13 cellular contexts compared by ENCODE assay signal in the genomic region with DNA sequence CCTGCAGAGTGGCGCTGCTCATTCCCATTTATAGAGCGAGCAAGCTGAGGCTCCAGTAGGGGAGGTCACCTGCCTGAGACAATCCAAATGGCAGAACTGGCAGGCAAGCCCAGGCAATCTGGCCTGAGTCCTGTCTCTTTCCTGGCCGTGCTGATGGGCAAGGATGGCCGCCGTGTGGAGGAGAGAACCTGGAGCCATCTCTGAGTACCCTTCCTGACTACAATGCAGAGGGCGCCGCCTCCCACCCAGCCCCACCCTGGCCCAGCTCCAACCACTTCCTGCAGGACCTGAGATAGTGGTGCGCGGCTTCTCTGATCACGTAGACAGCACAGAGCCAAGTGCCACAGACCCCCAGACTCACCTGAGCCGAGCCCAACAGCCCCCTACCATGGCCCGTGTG. TPM values are rescaled to one million over a fixed set of nuclear protein-coding genes. Genes with fewer than 3 reads are reported as not detected.
DNase-seq lines count a peak whose midpoint lies in the region; ATAC-seq and TF ChIP-seq lines count a peak whose summit lies in the region.
"Had no signal": no experiment of that assay in that cellular context is flagged by ENCODE, and none has a peak within 500 bp of the region (broad histone marks: within the 10 kb centered on the region; RNA-seq: fewer than 3 reads in every experiment).

No MANE protein-coding gene starts in this region.

- no peak for TF ChIP-seq EP300 in tibial nerve (IDR thresholded peaks at IDR 0.05)

- peaks cover 31% of the 10 kb centered on the region for H3K36me3 Mint-ChIP-seq in activated T-helper 2 cell treated with anti-CD3 and anti-CD28 coated beads, Interferon-gamma antibody, Interleukin-2, Interleukin-4, amounts not matched to agents 10 μg/mL and 5 μg/mL and 100 μg/mL, durations not matched to agents 14 hours and 24 hours and 36 hours (ENCODE audit: low read depth)

- H3K27me3 ChIP-seq in heart left ventricle (no peaks in the 10 kb centered on the region), lung (ENCODE audit: control insufficient read depth, insufficient read depth) (no peaks in the 10 kb centered on the region), tibial nerve (no peaks in the 10 kb centered on the region)
- H3K27me3 ChIP-seq: cardiac muscle cell, neural progenitor cell had no signal

- peak overlapping the region; percentile 56 for H3K27ac Mint-ChIP-seq in activated T-helper 2 cell treated with anti-CD3 and anti-CD28 coated beads, Interferon-gamma antibody, Interleukin-2, Interleukin-4, amounts not matched to agents 10 μg/mL and 5 μg/mL and 100 μg/mL, durations not matched to agents 14 hours and 24 hours and 36 hours
- H3K27ac Mint-ChIP-seq: neural progenitor cell had no signal

- ATAC-seq in heart left ventricle (peak in 1 of 4 donors; percentile 15), left cardiac atrium (no peak), lung (ENCODE audit: insufficient read depth, low FRiP score) (no peak)

- peak overlapping the region; percentile 27 for H3K4me3 Mint-ChIP-seq in activated T-helper 2 cell treated with anti-CD3 and anti-CD28 coated beads, Interferon-gamma antibody, Interleukin-2, Interleukin-4, amounts not matched to agents 10 μg/mL and 5 μg/mL and 100 μg/mL, durations not matched to agents 14 hours and 24 hours and 36 hours (ENCODE audit: low read depth)
- H3K4me3 Mint-ChIP-seq: neural progenitor cell had no signal

- H3K9me3 Mint-ChIP-seq in activated T-helper 2 cell treated with anti-CD3 and anti-CD28 coated beads, Interferon-gamma antibody, Interleukin-2, Interleukin-4, amounts not matched to agents 10 μg/mL and 5 μg/mL and 100 μg/mL, durations not matched to agents 14 hours and 24 hours and 36 hours: no peaks in the 10 kb centered on the region
- H3K9me3 Mint-ChIP-seq: neural progenitor cell had no signal

- TF ChIP-seq CTCF in heart left ventricle (IDR thresholded peaks at IDR 0.05): no peak
- TF ChIP-seq CTCF in lung (IDR thresholded peaks at IDR 0.05; ENCODE audit: control extremely low read depth, extremely low read depth): no peak
- no peak for TF ChIP-seq CTCF in tibial nerve (IDR thresholded peaks at IDR 0.05)

- DNase-seq in heart left ventricle (no peak), left cardiac atrium (no peak), lung (ENCODE audit: low spot score) (no peak), tibial nerve (ENCODE audit: low spot score in 2 of 2) (no peak), NCI-H146 (lab: John Stamatoyannopoulos, UW) (no peak), NCI-H1436 treated with DMSO at 0.1 percent for 48 hours (lab: John Stamatoyannopoulos, UW) (no peak), NCI-H1694 (lab: John Stamatoyannopoulos, UW) (no peak)
- DNase-seq in activated T-helper 2 cell treated with anti-CD3 and anti-CD28 coated beads, Interferon-gamma antibody, Interleukin-2, Interleukin-4, amounts not matched to agents 10 μg/mL and 5 μg/mL and 100 μg/mL, durations not matched to agents 14 hours and 24 hours and 36 hours (ENCODE audit: low spot score): no peak
- DNase-seq: glutamatergic neuron; MM.1S; NK-92 treated with Interleukin-12 subunit alpha and Interleukin-12 subunit beta, amount 100 ng/mL, for 24 hours had no signal

- TF ChIP-seq POLR2A in heart left ventricle (IDR thresholded peaks at IDR 0.05): no peak
- TF ChIP-seq POLR2A in tibial nerve (IDR thresholded peaks at IDR 0.05): no peak

- intact Hi-C loops in heart left ventricle (cut with DNase I): loop anchor here in 2 of 10 donors (5.0 kb wide), 2 partner anchors 66 to 216 kb away; a partner anchor contains a TSS
- intact Hi-C loops in left cardiac atrium (cut with DNase I): loop anchor here in 1 of 2 donors (10.0 kb wide), 1 partner anchor 214 kb away; no protein-coding TSS in a partner anchor
- intact Hi-C loops in activated T-helper 2 cell treated with anti-CD3 and anti-CD28 coated beads, Interferon-gamma antibody, Interleukin-2, Interleukin-4, amounts not matched to agents 10 μg/mL and 5 μg/mL and 100 μg/mL, durations not matched to agents 14 hours and 24 hours and 36 hours (cut with micrococcal nuclease): no loop called here

- WGBS in heart left ventricle, 4 donors: 52 to 66% (median 59%) methylated on average over 10 to 12 of the region's 12 CpGs
- WGBS in lung, 2 donors: 50 to 55% methylated on average over 12 of the region's 12 CpGs
- 75 to 82% methylated on average over 9 to 10 of the region's 12 CpGs for WGBS in tibial nerve, 2 donors

- peak overlapping the region in 9 of 12 donors; percentile 14 to 40 (median 25) for H3K4me3 ChIP-seq in heart left ventricle
- no peak overlapping the region for H3K4me3 ChIP-seq in lung
- H3K4me3 ChIP-seq in tibial nerve: no peak overlapping the region
- H3K4me3 ChIP-seq: cardiac muscle cell, neural progenitor cell had no signal

- peaks cover 5 to 64% (median 40%) of the 10 kb centered on the region in 12 donors for H3K4me1 ChIP-seq in heart left ventricle
- H3K4me1 ChIP-seq in lung (ENCODE audit: control insufficient read depth in 2 of 2, insufficient read depth in 2 of 2, low read length in 2 of 2): peaks cover 6 to 24% of the 10 kb centered on the region in 2 donors
- peaks cover 0 to 35% (median 15%) of the 10 kb centered on the region in 4 donors for H3K4me1 ChIP-seq in tibial nerve

- peak overlapping the region; percentile 59 to 92 (median 81) for H3K27ac ChIP-seq in heart left ventricle
- H3K27ac ChIP-seq in lung (ENCODE audit: low read depth in 1 of 2, low read length in 1 of 2): peak overlapping the region; percentile 83 to 86
- peak overlapping the region in 3 of 4 donors; percentile 29 to 36 (median 34) for H3K27ac ChIP-seq in tibial nerve
- H3K27ac ChIP-seq: neural progenitor cell had no signal

- H3K9me3 ChIP-seq in heart left ventricle (no peaks in the 10 kb centered on the region), lung (ENCODE audit: control insufficient read depth in 2 of 2, insufficient read depth in 1 of 2, low read length in 1 of 2) (no peaks in the 10 kb centered on the region), tibial nerve (no peaks in the 10 kb centered on the region)

- H3K27me3 Mint-ChIP-seq in activated T-helper 2 cell treated with anti-CD3 and anti-CD28 coated beads, Interferon-gamma antibody, Interleukin-2, Interleukin-4, amounts not matched to agents 10 μg/mL and 5 μg/mL and 100 μg/mL, durations not matched to agents 14 hours and 24 hours and 36 hours (ENCODE audit: low read depth): no peaks in the 10 kb centered on the region

- peaks cover 53% of the 10 kb centered on the region for H3K4me1 Mint-ChIP-seq in activated T-helper 2 cell treated with anti-CD3 and anti-CD28 coated beads, Interferon-gamma antibody, Interleukin-2, Interleukin-4, amounts not matched to agents 10 μg/mL and 5 μg/mL and 100 μg/mL, durations not matched to agents 14 hours and 24 hours and 36 hours (ENCODE audit: low read depth)

- peaks cover 0 to 26% (median 24%) of the 10 kb centered on the region in 9 donors for H3K36me3 ChIP-seq in heart left ventricle
- peaks cover 6 to 19% of the 10 kb centered on the region in 2 donors for H3K36me3 ChIP-seq in lung (ENCODE audit: control insufficient read depth in 2 of 2, insufficient read depth in 2 of 2, low read length in 2 of 2)
- H3K36me3 ChIP-seq in tibial nerve: peaks cover 0 to 31% (median 0%) of the 10 kb centered on the region in 3 donors
- H3K36me3 ChIP-seq: neural progenitor cell had no signal

RNA-seq across cellular contexts. Expression of a gene that starts 7.0 kb away (rescaled TPM):
- under 1 TPM in 8 of 9 donors, not detected in 1; 0.12 to 0.65 (median 0.29) TPM for total RNA-seq in heart left ventricle
- polyA plus RNA-seq in heart left ventricle: under 1 TPM; 0.04 to 0.23 TPM
- under 1 TPM in 1 of 2 donors, not detected in 1; 0.29 TPM for total RNA-seq in left cardiac atrium
- total RNA-seq in activated T-helper 2 cell treated with anti-CD3 and anti-CD28 coated beads, Interferon-gamma antibody, Interleukin-2, Interleukin-4, amounts not matched to agents 10 μg/mL and 5 μg/mL and 100 μg/mL, durations not matched to agents 14 hours and 24 hours and 36 hours: 0.32 and 0.50 TPM in 2 replicates
- 1 to 10 TPM in 1 of 2 donors, under 1 TPM in 1; 0.20 to 1.1 TPM for total RNA-seq in lung
- under 1 TPM; 0.37 TPM for polyA plus RNA-seq in lung
- total RNA-seq in tibial nerve: under 1 TPM in 2 of 4 donors, not detected in 2; 0.30 to 0.39 TPM
- polyA plus RNA-seq: cardiac muscle cell had no signal

RNA-seq across cellular contexts. Expression of a gene that starts 20.5 kb away (rescaled TPM):
- 100 to 1,000 TPM in 8 of 9 donors, 10 to 100 TPM in 1; 77.9 to 213 (median 146) TPM for total RNA-seq in heart left ventricle
- polyA plus RNA-seq in heart left ventricle: 100 to 1,000 TPM; 107 to 132 TPM
- 100 to 1,000 TPM; 133 to 147 TPM for total RNA-seq in left cardiac atrium
- 117 and 123 TPM in 2 replicates for total RNA-seq in activated T-helper 2 cell treated with anti-CD3 and anti-CD28 coated beads, Interferon-gamma antibody, Interleukin-2, Interleukin-4, amounts not matched to agents 10 μg/mL and 5 μg/mL and 100 μg/mL, durations not matched to agents 14 hours and 24 hours and 36 hours
- total RNA-seq in lung: 10 to 100 TPM; 38.7 to 85.1 TPM
- 10 to 100 TPM; 56.8 to 57.6 TPM for polyA plus RNA-seq in lung
- total RNA-seq in tibial nerve: 10 to 100 TPM; 26.1 to 37.1 (median 32.0) TPM

RNA-seq across cellular contexts. Expression of a gene that starts 20.5 kb away (rescaled TPM):
- total RNA-seq in heart left ventricle (100 to 1,000 TPM in 7 of 9 donors, 10 to 100 TPM in 2; 62.9 to 133 (median 117) TPM), left cardiac atrium (10 to 100 TPM; 45.9 to 51.7 TPM), lung (10 to 100 TPM; 25.7 to 90.3 TPM), tibial nerve (10 to 100 TPM; 59.2 to 72.9 (median 60.4) TPM)
- polyA plus RNA-seq in heart left ventricle (100 to 1,000 TPM in 1 of 2 donors, 10 to 100 TPM in 1; 45.8 to 109 TPM), lung (100 to 1,000 TPM in 1 of 2 donors, 10 to 100 TPM in 1; 31.1 to 104 TPM)
- total RNA-seq in activated T-helper 2 cell treated with anti-CD3 and anti-CD28 coated beads, Interferon-gamma antibody, Interleukin-2, Interleukin-4, amounts not matched to agents 10 μg/mL and 5 μg/mL and 100 μg/mL, durations not matched to agents 14 hours and 24 hours and 36 hours: 89.7 and 91.1 TPM in 2 replicates

RNA-seq across cellular contexts. Expression of a gene that starts 27.1 kb away (rescaled TPM):
- total RNA-seq in heart left ventricle (10 to 100 TPM in 2 of 9 donors, 1 to 10 TPM in 7; 5.7 to 30.2 (median 8.2) TPM), left cardiac atrium (10 to 100 TPM; 11.8 to 17.4 TPM), lung (10 to 100 TPM; 18.2 to 45.0 TPM), tibial nerve (10 to 100 TPM; 25.8 to 35.1 (median 27.8) TPM)
- polyA plus RNA-seq in heart left ventricle (1 to 10 TPM; 5.6 to 6.6 TPM), lung (10 to 100 TPM; 25.0 to 53.6 TPM)
- 44.7 and 46.4 TPM in 2 replicates for total RNA-seq in activated T-helper 2 cell treated with anti-CD3 and anti-CD28 coated beads, Interferon-gamma antibody, Interleukin-2, Interleukin-4, amounts not matched to agents 10 μg/mL and 5 μg/mL and 100 μg/mL, durations not matched to agents 14 hours and 24 hours and 36 hours

RNA-seq across cellular contexts. Expression of a gene that starts 60.0 kb away (rescaled TPM):
- total RNA-seq in heart left ventricle (10 to 100 TPM; 44.9 to 73.6 (median 61.2) TPM), left cardiac atrium (10 to 100 TPM; 57.6 to 65.5 TPM), lung (10 to 100 TPM; 61.0 to 72.8 TPM), tibial nerve (10 to 100 TPM; 42.1 to 52.9 (median 48.6) TPM)
- polyA plus RNA-seq in heart left ventricle (10 to 100 TPM; 24.7 to 69.2 TPM), lung (10 to 100 TPM; 19.4 to 41.2 TPM)
- total RNA-seq in activated T-helper 2 cell treated with anti-CD3 and anti-CD28 coated beads, Interferon-gamma antibody, Interleukin-2, Interleukin-4, amounts not matched to agents 10 μg/mL and 5 μg/mL and 100 μg/mL, durations not matched to agents 14 hours and 24 hours and 36 hours: 101 and 103 TPM in 2 replicates

Comparison
In these comparisons a context has a peak if more than half of its experiments do, and no peak if none do; other contexts are left out.
1. H3K27ac ChIP-seq: peak in every context shown above with its lines; median percentile 84 in lung; 81 in heart left ventricle; 34 in tibial nerve.
2. H3K4me3 ChIP-seq: peak in heart left ventricle (9 of 12); none in lung (single experiment) and tibial nerve (0 of 4).